16 cellular contexts compared by ENCODE assay signal in the genomic region with DNA sequence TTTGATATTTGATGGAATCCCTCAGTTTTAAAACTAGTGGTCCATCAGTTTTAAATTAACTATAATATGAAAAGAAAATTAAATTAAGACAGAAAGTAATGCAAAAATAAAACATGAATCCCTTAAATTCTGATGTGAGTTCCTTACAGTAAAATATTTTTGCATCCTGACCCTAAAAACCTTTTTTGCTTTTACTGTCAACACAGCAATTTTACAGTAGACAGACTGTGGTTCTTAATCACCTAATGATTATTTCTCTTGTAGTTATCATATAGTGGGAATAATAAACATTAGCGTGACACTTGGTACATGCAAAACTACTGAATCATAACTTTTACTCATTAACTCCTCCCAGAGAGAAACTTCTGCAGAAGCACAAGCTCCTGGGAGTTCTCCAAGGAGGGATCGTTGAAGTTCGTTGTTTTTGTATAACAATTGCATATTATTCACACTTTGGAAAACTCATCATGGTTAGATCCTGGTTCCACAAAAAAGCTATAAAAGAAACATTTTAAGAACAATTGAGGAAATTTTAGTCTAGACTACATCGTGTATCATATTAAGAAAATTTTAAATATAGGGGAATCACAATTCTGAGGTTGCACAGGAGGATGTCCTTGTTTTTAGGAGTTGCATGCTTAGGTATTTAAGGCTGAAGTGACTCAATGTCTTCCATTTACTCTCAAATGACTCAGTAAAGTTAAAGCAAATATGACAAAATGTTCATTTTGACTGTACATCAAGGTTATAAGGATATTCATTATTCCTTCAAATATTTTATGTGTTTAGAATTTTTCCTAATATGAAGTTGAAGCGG.
DNase-seq lines count a peak whose midpoint lies in the region; ATAC-seq and TF ChIP-seq lines count a peak whose summit lies in the region.
"Had no signal": no experiment of that assay in that cellular context is flagged by ENCODE, and none has a peak within 500 bp of the region (broad histone marks: within the 10 kb centered on the region; RNA-seq: fewer than 3 reads in every experiment).

No MANE protein-coding gene starts in this region.

- no peak for TF ChIP-seq CTCF in CD4-positive, alpha-beta T cell (IDR thresholded peaks at IDR 0.05)
- TF ChIP-seq CTCF in choroid plexus epithelial cell (conservative IDR thresholded peaks at IDR 0.05; ENCODE audit: low read depth, low read length), result no peak
- TF ChIP-seq CTCF in neural progenitor cell (IDR thresholded peaks at IDR 0.05), result no peak

- H3K27me3 Mint-ChIP-seq in CD4-positive, alpha-beta T cell, result no peaks in the 10 kb centered on the region
- H3K27me3 Mint-ChIP-seq in neural progenitor cell (ENCODE audit: insufficient read depth, low read depth), result no peaks in the 10 kb centered on the region
- H3K27me3 Mint-ChIP-seq: naive B cell had no signal

- peaks cover 5% of the 10 kb centered on the region for H3K4me1 Mint-ChIP-seq in CD4-positive, alpha-beta T cell (ENCODE audit: low read depth)
- peaks cover 31% of the 10 kb centered on the region for H3K4me1 Mint-ChIP-seq in neural progenitor cell

- POLR2A ChIA-PET in CD4-positive, alpha-beta T cell (lab: Charles Lee), result no interaction called here

- 82% methylated on average over 3 of the region's 5 CpGs for WGBS in HUES64

- H3K9ac ChIP-seq in HUES64 (ENCODE audit: low read depth, low read length) (peak overlapping the region; percentile 4; the same call in 1 of the 2 replicates), neural progenitor cell (no peak overlapping the region)
- H3K9ac ChIP-seq: KMS-11 had no signal

- peaks cover 5% of the 10 kb centered on the region for H3F3A ChIP-seq in neural progenitor cell (ENCODE audit: low read depth)

- no peaks in the 10 kb centered on the region for H3K9me3 Mint-ChIP-seq in CD4-positive, alpha-beta T cell
- no peaks in the 10 kb centered on the region for H3K9me3 Mint-ChIP-seq in neural progenitor cell
- H3K9me3 Mint-ChIP-seq: naive B cell had no signal

- no peaks in the 10 kb centered on the region for H4K20me1 ChIP-seq in neural progenitor cell (ENCODE audit: low read depth)

- H3K4me2 ChIP-seq in neural progenitor cell, result peak overlapping the region; percentile 50
- H3K4me2 ChIP-seq: KMS-11 had no signal

- H2AFZ ChIP-seq in neural progenitor cell (replicated peaks), result no peak overlapping the region

- H3K36me3 Mint-ChIP-seq in CD4-positive, alpha-beta T cell (ENCODE audit: low read depth), result peaks cover 94% of the 10 kb centered on the region
- H3K36me3 Mint-ChIP-seq in neural progenitor cell, result peaks cover 8% of the 10 kb centered on the region

- H3K27me3 ChIP-seq in CD4-positive, alpha-beta T cell (ENCODE audit: control insufficient read depth, insufficient read depth, low read length), result no peaks in the 10 kb centered on the region
- H3K27me3 ChIP-seq in HUES64 (ENCODE audit: insufficient read depth, low read length) (no peaks in the 10 kb centered on the region), neural progenitor cell (no peaks in the 10 kb centered on the region)

- no peaks in the 10 kb centered on the region for H3K79me2 ChIP-seq in neural progenitor cell (ENCODE audit: low read depth)

- intact Hi-C loops in CD4-positive, alpha-beta T cell (cut with DNase I, micrococcal nuclease), result no loop called here

- no peaks in the 10 kb centered on the region for H3K36me3 ChIP-seq in HUES64 (ENCODE audit: insufficient read depth, low read length)
- no peaks in the 10 kb centered on the region for H3K36me3 ChIP-seq in neural progenitor cell

- H3K9me3 ChIP-seq in CD4-positive, alpha-beta T cell (ENCODE audit: control insufficient read depth, low read length), result no peaks in the 10 kb centered on the region
- H3K9me3 ChIP-seq in HUES64 (ENCODE audit: insufficient read depth, low read depth, low read length), result no peaks in the 10 kb centered on the region
- H3K9me3 ChIP-seq in neural progenitor cell (ENCODE audit: low read depth), result no peaks in the 10 kb centered on the region

- peaks cover 21% of the 10 kb centered on the region for H3K4me1 ChIP-seq in HUES64 (ENCODE audit: insufficient read depth, low read length)
- H3K4me1 ChIP-seq in neural progenitor cell, result peaks cover 15% of the 10 kb centered on the region

- ATAC-seq in CD4-positive, alpha-beta T cell (ENCODE audit: poor library complexity), result no peak
- ATAC-seq: activated CD4-positive, CD25-positive, alpha-beta regulatory T cell treated with anti-CD3 and anti-CD28 coated beads, Interleukin-2, amount 50 U/mL, for 24 hours; left cardiac atrium had no signal

- peak overlapping the region; percentile 24 for H3K27ac Mint-ChIP-seq in CD4-positive, alpha-beta T cell
- H3K27ac Mint-ChIP-seq in neural progenitor cell, result peak overlapping the region; percentile 99

- H3K4me3 ChIP-seq in HUES64 (ENCODE audit: low read length) (no peak overlapping the region), choroid plexus epithelial cell (ENCODE audit: low read depth, low read length) (no peak overlapping the region), neural progenitor cell (no peak overlapping the region)

- CTCF ChIA-PET in CD4-positive, alpha-beta T cell (lab: Charles Lee), result no interaction called here

- H3K4me3 Mint-ChIP-seq in CD4-positive, alpha-beta T cell, result no peak overlapping the region
- no peak overlapping the region for H3K4me3 Mint-ChIP-seq in neural progenitor cell

- DNase-seq in CD4-positive, alpha-beta T cell, result no peak
- DNase-seq in choroid plexus epithelial cell (ENCODE audit: low read depth) (peak; percentile 42), neural progenitor cell (ENCODE audit: low spot score) (no peak), T-helper 9 cell (no peak), NCI-H748 treated with DMSO at 0.1 percent for 48 hours (lab: John Stamatoyannopoulos, UW) (no peak), NCI-H526 (lab: John Stamatoyannopoulos, UW) (no peak)
- DNase-seq: caudate nucleus; left cardiac atrium; naive B cell; NCI-H1436; NCI-H446; retina; stimulated activated CD4-positive, alpha-beta T cell treated with anti-CD3 and anti-CD28 coated beads, Interleukin-4, amount 100 ng/mL, for 24 hours had no signal

- H3K27ac ChIP-seq in CD4-positive, alpha-beta T cell (ENCODE audit: low read depth, low read length), result no peak overlapping the region
- H3K27ac ChIP-seq in HUES64 (ENCODE audit: low read depth, low read length) (no peak overlapping the region), neural progenitor cell (no peak overlapping the region)
- H3K27ac ChIP-seq: KMS-11 had no signal
